ENCODE assay signal across 10 cellular contexts in genomic region chr6:53395986-53396385, GRCh38. TPM values are rescaled to one million over a fixed set of nuclear protein-coding genes. Genes with fewer than 3 reads are reported as not detected.
"Had no signal": no experiment of that assay in that cellular context is flagged by ENCODE, and none has a peak within 500 bp of the region (broad histone marks: within the 10 kb centered on the region; RNA-seq: fewer than 3 reads in every experiment).

No MANE protein-coding gene starts in this region.

- FAIRE-seq: H1, H54, HepG2 had no signal

- H3K27ac Mint-ChIP-seq: GM23338, H9, IgD-negative memory B cell had no signal

- H3K36me3 Mint-ChIP-seq: IgD-negative memory B cell had no signal

- H3K4me1 Mint-ChIP-seq: GM23338 had no signal

- ATAC-seq: GM23338, HepG2 had no signal

- H3K27ac ChIP-seq: KMS-11 had no signal

- H3K4me3 ChIP-seq: GM23338 had no signal

- H3K9me3 Mint-ChIP-seq: GM23338, H9, IgD-negative memory B cell had no signal

- H3K4me3 Mint-ChIP-seq: GM23338, H9, IgD-negative memory B cell had no signal

- H3K27me3 Mint-ChIP-seq: IgD-negative memory B cell had no signal

- DNase-seq: H9, HCEC 1CT, KBM-7 had no signal

RNA-seq across cellular contexts. Expression of gene ELOVL5, which starts 47.2 kb away (rescaled TPM):
- total RNA-seq: HT-29 had no signal
